In the genomic region with DNA sequence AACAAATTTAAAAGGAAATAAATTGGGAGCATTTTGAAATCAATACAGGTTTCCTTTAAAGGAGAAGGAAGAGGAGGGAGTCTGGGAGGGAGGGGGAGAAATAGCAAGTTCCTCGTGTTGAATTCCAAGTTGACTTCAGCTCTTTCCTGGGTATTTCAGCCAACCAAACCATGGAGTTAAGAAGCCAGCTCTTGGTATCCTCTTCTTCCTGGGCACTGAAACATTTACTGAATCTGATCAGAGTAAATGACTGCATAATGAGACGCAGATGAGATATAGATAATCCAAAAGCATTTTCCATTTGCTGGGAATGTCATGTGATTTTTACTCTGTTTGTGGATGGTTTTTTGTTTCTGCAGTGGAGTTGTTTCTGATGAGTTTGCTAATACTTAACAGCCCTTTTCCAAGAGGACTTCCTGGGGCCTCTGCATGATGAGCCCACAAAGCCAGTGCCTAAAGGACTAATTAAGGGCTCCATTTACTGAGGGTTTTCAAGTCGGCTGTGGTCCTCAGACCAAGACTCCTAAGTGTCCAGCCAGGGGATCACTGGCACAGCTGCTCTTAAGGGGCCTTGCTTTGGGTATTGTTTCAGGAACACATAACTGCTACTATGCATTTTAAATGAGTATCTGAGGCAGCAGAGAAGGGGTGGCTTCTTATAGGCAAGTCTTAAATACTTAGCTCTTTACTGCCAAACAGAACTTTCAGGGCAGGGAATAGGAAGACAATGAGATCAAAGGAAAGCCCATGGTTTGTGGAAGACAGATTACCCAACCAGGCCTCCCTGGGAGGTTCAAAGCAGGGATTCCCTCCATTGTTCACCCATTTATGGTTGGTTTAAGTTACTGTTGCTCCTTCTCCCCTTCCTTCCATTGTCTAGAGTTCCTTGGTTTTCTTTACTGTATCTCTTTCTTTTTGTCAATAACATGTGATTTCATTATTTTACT, we compare ENCODE assay signal across 1 cellular context.
A peak's percentile ranks its signal among the peaks of the same experiment; 100 is the strongest.
TF ChIP-seq lines count a peak whose summit lies in the region.

No MANE protein-coding gene starts in this region.

TF ChIP-seq in WTC11, 78 proteins besides CTCF, POLR2A, EP300 and RAD21:
- TF ChIP-seq, protein P1, sequence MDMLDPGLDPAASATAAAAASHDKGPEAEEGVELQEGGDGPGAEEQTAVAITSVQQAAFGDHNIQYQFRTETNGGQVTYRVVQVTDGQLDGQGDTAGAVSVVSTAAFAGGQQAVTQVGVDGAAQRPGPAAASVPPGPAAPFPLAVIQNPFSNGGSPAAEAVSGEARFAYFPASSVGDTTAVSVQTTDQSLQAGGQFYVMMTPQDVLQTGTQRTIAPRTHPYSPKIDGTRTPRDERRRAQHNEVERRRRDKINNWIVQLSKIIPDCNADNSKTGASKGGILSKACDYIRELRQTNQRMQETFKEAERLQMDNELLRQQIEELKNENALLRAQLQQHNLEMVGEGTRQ (CRISPR knock-in tag; IDR thresholded peaks at IDR 0.05), result no peak
- peak; percentile 55; the same call in 1 of the 2 replicates for TF ChIP-seq ZNF423 (CRISPR knock-in tag; IDR thresholded peaks at IDR 0.05)
